Comparison of ENCODE assay signal across 25 cellular contexts in genomic region chr4:6539009-6539764, GRCh38. TPM values are rescaled to one million over a fixed set of nuclear protein-coding genes. Genes with fewer than 3 reads are reported as not detected.
A peak's percentile ranks its signal among the peaks of the same experiment; 100 is the strongest.
DNase-seq lines count a peak whose midpoint lies in the region; ATAC-seq and TF ChIP-seq lines count a peak whose summit lies in the region.
"Had no signal": no experiment of that assay in that cellular context is flagged by ENCODE, and none has a peak within 500 bp of the region (broad histone marks: within the 10 kb centered on the region; RNA-seq: fewer than 3 reads in every experiment).

No MANE protein-coding gene starts in this region.

- DNase-seq in NCI-H526 (lab: John Stamatoyannopoulos, UW) (peak; percentile 59 to 77), WTC11 (ENCODE audit: low spot score) (no peak), kidney tubule cell (ENCODE audit: low spot score) (peak; percentile 35), osteoblast (ENCODE audit: insufficient read length, low spot score, missing footprints) (peak; percentile 53), amygdala (lab: John Stamatoyannopoulos, UW) (no peak), SKM-1 (lab: John Stamatoyannopoulos, UW; ENCODE audit: unreplicated experiment) (no peak), chondrocyte (ENCODE audit: low spot score) (no peak)
- DNase-seq in stimulated activated naive CD8-positive, alpha-beta T cell treated with anti-CD3 and anti-CD28 coated beads, Interleukin-15, amount 100 ng/mL, for 72 hours = no peak
- DNase-seq: AML-193; CD4-positive, alpha-beta T cell; COR-L47; EL; GDM1; GOT3; HFFc6; MM.1S; NCI-H446 treated with DMSO at 0.1 percent for 48 hours; SK-N-SH had no signal

- POLR2A ChIA-PET in WTC11 (lab: Charles Lee) = no interaction called here

- no peak for ATAC-seq in WTC11
- ATAC-seq in stimulated activated naive CD8-positive, alpha-beta T cell treated with anti-CD3 and anti-CD28 coated beads, Interleukin-15, amount 100 ng/mL, for 72 hours = no peak
- ATAC-seq: A549, GM12878 had no signal

- H3K9me3 ChIP-seq in osteoblast (ENCODE audit: low read depth, low read length) = no peaks in the 10 kb centered on the region
- H3K9me3 ChIP-seq: A549, HAP-1, SK-N-SH had no signal

- H3K4me1 Mint-ChIP-seq in WTC11 (no peaks in the 10 kb centered on the region), chondrocyte (ENCODE audit: low read depth) (no peaks in the 10 kb centered on the region)
- H3K4me1 Mint-ChIP-seq in stimulated activated naive CD8-positive, alpha-beta T cell treated with anti-CD3 and anti-CD28 coated beads, Interleukin-15, amount 100 ng/mL, for 72 hours = no peaks in the 10 kb centered on the region

- H3K27me3 ChIP-seq in osteoblast (ENCODE audit: insufficient read depth, low read length) = no peaks in the 10 kb centered on the region
- H3K27me3 ChIP-seq: BLaER1 treated with 17β-estradiol and CSF1 and Interleukin-3, amounts not matched to agents 10 nM and 100 nM had no signal

- CTCF ChIA-PET in WTC11 (lab: Charles Lee) = interaction anchor here (0.5 to 1.3 kb wide), 4 partner anchors 9 to 184 kb away, joined by 3 to 5 read pairs (median 4); no protein-coding TSS in a partner anchor

- no peak overlapping the region for H3K4me3 Mint-ChIP-seq in WTC11
- no peak overlapping the region for H3K4me3 Mint-ChIP-seq in chondrocyte (ENCODE audit: unreplicated experiment)
- H3K4me3 Mint-ChIP-seq in stimulated activated naive CD8-positive, alpha-beta T cell treated with anti-CD3 and anti-CD28 coated beads, Interleukin-15, amount 100 ng/mL, for 72 hours = no peak overlapping the region
- H3K4me3 Mint-ChIP-seq: CD4-positive, alpha-beta T cell; HFFc6; IgD-negative memory B cell had no signal

- H3K27ac Mint-ChIP-seq in WTC11 = no peak overlapping the region
- H3K27ac Mint-ChIP-seq in chondrocyte (ENCODE audit: unreplicated experiment) = no peak overlapping the region
- no peak overlapping the region for H3K27ac Mint-ChIP-seq in stimulated activated naive CD8-positive, alpha-beta T cell treated with anti-CD3 and anti-CD28 coated beads, Interleukin-15, amount 100 ng/mL, for 72 hours
- H3K27ac Mint-ChIP-seq: CD4-positive, alpha-beta T cell; HFFc6; IgD-negative memory B cell had no signal

- peaks cover 15% of the 10 kb centered on the region for H3K9me3 Mint-ChIP-seq in WTC11
- H3K9me3 Mint-ChIP-seq in chondrocyte (ENCODE audit: low read depth) = peaks cover 6% of the 10 kb centered on the region
- H3K9me3 Mint-ChIP-seq in stimulated activated naive CD8-positive, alpha-beta T cell treated with anti-CD3 and anti-CD28 coated beads, Interleukin-15, amount 100 ng/mL, for 72 hours = peaks cover 0 to 11% of the 10 kb centered on the region in 2 donors

- H3K27me3 Mint-ChIP-seq in WTC11 (ENCODE audit: low read depth) = no peaks in the 10 kb centered on the region; the same call in 1 of the 2 replicates
- H3K27me3 Mint-ChIP-seq in chondrocyte (ENCODE audit: low read depth) = peaks cover 19% of the 10 kb centered on the region
- peaks cover 29% of the 10 kb centered on the region for H3K27me3 Mint-ChIP-seq in stimulated activated naive CD8-positive, alpha-beta T cell treated with anti-CD3 and anti-CD28 coated beads, Interleukin-15, amount 100 ng/mL, for 72 hours

- no peak overlapping the region for H3K27ac ChIP-seq in osteoblast (ENCODE audit: low read depth, low read length)
- H3K27ac ChIP-seq: A549; BLaER1 treated with 17β-estradiol and CSF1 and Interleukin-3, amounts not matched to agents 10 nM and 100 nM; KMS-11; RWPE1 had no signal

- no peaks in the 10 kb centered on the region for H3K79me2 ChIP-seq in osteoblast (ENCODE audit: insufficient read depth, low read length)

- no peak overlapping the region for H2AFZ ChIP-seq in osteoblast (ENCODE audit: low read length)

- H3K4me2 ChIP-seq in osteoblast (ENCODE audit: insufficient read depth, low read length) = no peak overlapping the region
- H3K4me2 ChIP-seq: A549; BLaER1 treated with 17β-estradiol and CSF1 and Interleukin-3, amounts not matched to agents 10 nM and 100 nM; KMS-11; SK-N-SH had no signal

- H4K20me1 ChIP-seq in osteoblast (ENCODE audit: insufficient read depth, low read length) = no peaks in the 10 kb centered on the region

- no peaks in the 10 kb centered on the region for H3K4me1 ChIP-seq in osteoblast (ENCODE audit: insufficient read depth, low read length)
- H3K4me1 ChIP-seq: A549, HAP-1 had no signal

- H3K36me3 Mint-ChIP-seq in WTC11 (no peaks in the 10 kb centered on the region), chondrocyte (ENCODE audit: low read depth) (no peaks in the 10 kb centered on the region)
- H3K36me3 Mint-ChIP-seq: IgD-negative memory B cell had no signal

- no peak overlapping the region for H3K4me3 ChIP-seq in osteoblast (ENCODE audit: insufficient read depth, low read length)
- H3K4me3 ChIP-seq: A549; BLaER1 treated with 17β-estradiol and CSF1 and Interleukin-3, amounts not matched to agents 10 nM and 100 nM; GM12878; HAP-1 had no signal

- TF ChIP-seq CTCF in WTC11 (IDR thresholded peaks at IDR 0.05) = no peak
- no peak for TF ChIP-seq CTCF in osteoblast (IDR thresholded peaks at IDR 0.05; ENCODE audit: extremely low read depth, low read depth, low read length)
- no peak for TF ChIP-seq CTCF in chondrocyte (IDR thresholded peaks at IDR 0.05)

- H3K36me3 ChIP-seq in osteoblast (ENCODE audit: insufficient read depth, low read length) = no peaks in the 10 kb centered on the region
- H3K36me3 ChIP-seq: BLaER1 treated with 17β-estradiol and CSF1 and Interleukin-3, amounts not matched to agents 10 nM and 100 nM; HAP-1 had no signal

TF ChIP-seq in WTC11, 78 proteins besides CTCF, POLR2A, EP300 and RAD21:
- TF ChIP-seq MAX (CRISPR knock-in tag; IDR thresholded peaks at IDR 0.05) (no peak), GABPB1 (CRISPR knock-in tag; IDR thresholded peaks at IDR 0.05) (peak; percentile 62; the same call in 1 of the 2 replicates), CBFB (CRISPR knock-in tag; IDR thresholded peaks at IDR 0.05; ENCODE audit: low read depth) (no peak)

RNA-seq across cellular contexts. Expression of gene MAN2B2, which starts 35.8 kb away (rescaled TPM):
- total RNA-seq in WTC11 (2021) (6.3 to 8.0 TPM (median 7.5 TPM) in 3 replicates), osteoblast (26.8 and 28.2 TPM in 2 replicates), chondrocyte (36.7 to 46.4 TPM (median 44.1 TPM) in 3 replicates)

Comparison
In these comparisons a context has a peak if more than half of its experiments do, and no peak if none do; other contexts are left out.
1. DNase-seq: peak in NCI-H526 (2 of 2), kidney tubule cell (single experiment) and osteoblast (single experiment); none in WTC11 (single experiment), amygdala (0 of 56), SKM-1 (single experiment), chondrocyte (single experiment) and stimulated activated naive CD8-positive, alpha-beta T cell treated with anti-CD3 and anti-CD28 coated beads, Interleukin-15, amount 100 ng/mL, for 72 hours (0 of 2).